ENCODE assay signal across 11 cellular contexts in genomic region chr1:227111782-227112181, GRCh38.
"Had no signal": no experiment of that assay in that cellular context is flagged by ENCODE, and none has a peak within 500 bp of the region (broad histone marks: within the 10 kb centered on the region; RNA-seq: fewer than 3 reads in every experiment).

No MANE protein-coding gene starts in this region.

- H2AFZ ChIP-seq: GM23248, GM23338 had no signal

- FAIRE-seq: H1, H54 had no signal

- H3K27ac ChIP-seq: GM23248 had no signal

- H3K4me1 ChIP-seq: HAP-1 had no signal

- H3K9me3 ChIP-seq: HAP-1 had no signal

- ATAC-seq: GM23338, HCT116 had no signal

- H3K4me3 ChIP-seq: GM23248, GM23338, HAP-1 had no signal

- H3K4me2 ChIP-seq: GM23338 had no signal

- DNase-seq: GM23248, GOT3, H7, H9, HCEC 1CT, HFFc6 had no signal

- H3K9ac ChIP-seq: GM23248 had no signal
